8 cellular contexts compared by ENCODE assay signal in genomic region chr1:219416598-219417238, GRCh38.
DNase-seq lines count a peak whose midpoint lies in the region; ATAC-seq and TF ChIP-seq lines count a peak whose summit lies in the region.

No MANE protein-coding gene starts in this region.

- no peaks in the 10 kb centered on the region for H3K4me1 Mint-ChIP-seq in effector memory CD8-positive, alpha-beta T cell (ENCODE audit: low read depth in 2 of 2)
- H3K4me1 Mint-ChIP-seq in stimulated activated naive CD8-positive, alpha-beta T cell treated with anti-CD3 and anti-CD28 coated beads, Interleukin-15, amount 100 ng/mL, for 72 hours: no peaks in the 10 kb centered on the region

- H3K27ac Mint-ChIP-seq in effector memory CD8-positive, alpha-beta T cell: no peak overlapping the region
- no peak overlapping the region for H3K27ac Mint-ChIP-seq in stimulated activated naive CD8-positive, alpha-beta T cell treated with anti-CD3 and anti-CD28 coated beads, Interleukin-15, amount 100 ng/mL, for 72 hours

- DNase-seq in Ammon's horn (ENCODE audit: low spot score): peak; percentile 54
- peak; percentile 60 for DNase-seq in NCI-H2227 (lab: John Stamatoyannopoulos, UW; ENCODE audit: unreplicated experiment)
- peak; percentile 51 for DNase-seq in activated CD4-positive, alpha-beta T cell treated with anti-CD3 and anti-CD28 coated beads, Interleukin-2, amount 50 U/mL, for 1 hour
- peak; percentile 23 to 48 (median 33) for DNase-seq in effector memory CD8-positive, alpha-beta T cell
- peak in 1 of 3 donors; percentile 83 for DNase-seq in mucosa of descending colon
- DNase-seq in stimulated activated naive CD8-positive, alpha-beta T cell treated with anti-CD3 and anti-CD28 coated beads, Interleukin-15, amount 100 ng/mL, for 72 hours: peak; percentile 39 to 41

- no peak overlapping the region for H3K4me3 Mint-ChIP-seq in effector memory CD8-positive, alpha-beta T cell
- no peak overlapping the region for H3K4me3 Mint-ChIP-seq in stimulated activated naive CD8-positive, alpha-beta T cell treated with anti-CD3 and anti-CD28 coated beads, Interleukin-15, amount 100 ng/mL, for 72 hours

- TF ChIP-seq CTCF in mucosa of descending colon (IDR thresholded peaks at IDR 0.05): peak; percentile 20

- ATAC-seq in GM18868 (IDR thresholded peaks at IDR 0.05; ENCODE audit: unreplicated experiment): peak; percentile 92
- peak; percentile 83 for ATAC-seq in HG03064 (IDR thresholded peaks at IDR 0.05; ENCODE audit: low read depth, unreplicated experiment)
- ATAC-seq in effector memory CD8-positive, alpha-beta T cell (replicated peaks): peak; percentile 43
- peak; percentile 73 for ATAC-seq in mucosa of descending colon
- peak; percentile 77 for ATAC-seq in stimulated activated naive CD8-positive, alpha-beta T cell treated with anti-CD3 and anti-CD28 coated beads, Interleukin-15, amount 100 ng/mL, for 72 hours

- no peaks in the 10 kb centered on the region for H3K9me3 Mint-ChIP-seq in effector memory CD8-positive, alpha-beta T cell
- H3K9me3 Mint-ChIP-seq in stimulated activated naive CD8-positive, alpha-beta T cell treated with anti-CD3 and anti-CD28 coated beads, Interleukin-15, amount 100 ng/mL, for 72 hours: no peaks in the 10 kb centered on the region

- H3K9me3 ChIP-seq in mucosa of descending colon: no peaks in the 10 kb centered on the region

- no peak overlapping the region for H3K4me3 ChIP-seq in mucosa of descending colon

- no peaks in the 10 kb centered on the region for H3K36me3 Mint-ChIP-seq in effector memory CD8-positive, alpha-beta T cell (ENCODE audit: insufficient read depth)

- no peaks in the 10 kb centered on the region for H3K36me3 ChIP-seq in mucosa of descending colon (ENCODE audit: low read depth)

- H3K4me1 ChIP-seq in mucosa of descending colon (ENCODE audit: low read depth): no peaks in the 10 kb centered on the region

- intact Hi-C loops in mucosa of descending colon (cut with DNase I, micrococcal nuclease): loop anchor here in 1 of 2 donors (10.0 kb wide), 1 partner anchor 1082 kb away; no protein-coding TSS in a partner anchor

- H3K27me3 Mint-ChIP-seq in effector memory CD8-positive, alpha-beta T cell: peaks cover 0 to 5% of the 10 kb centered on the region in 2 donors
- no peaks in the 10 kb centered on the region for H3K27me3 Mint-ChIP-seq in stimulated activated naive CD8-positive, alpha-beta T cell treated with anti-CD3 and anti-CD28 coated beads, Interleukin-15, amount 100 ng/mL, for 72 hours
